In the genomic region with DNA sequence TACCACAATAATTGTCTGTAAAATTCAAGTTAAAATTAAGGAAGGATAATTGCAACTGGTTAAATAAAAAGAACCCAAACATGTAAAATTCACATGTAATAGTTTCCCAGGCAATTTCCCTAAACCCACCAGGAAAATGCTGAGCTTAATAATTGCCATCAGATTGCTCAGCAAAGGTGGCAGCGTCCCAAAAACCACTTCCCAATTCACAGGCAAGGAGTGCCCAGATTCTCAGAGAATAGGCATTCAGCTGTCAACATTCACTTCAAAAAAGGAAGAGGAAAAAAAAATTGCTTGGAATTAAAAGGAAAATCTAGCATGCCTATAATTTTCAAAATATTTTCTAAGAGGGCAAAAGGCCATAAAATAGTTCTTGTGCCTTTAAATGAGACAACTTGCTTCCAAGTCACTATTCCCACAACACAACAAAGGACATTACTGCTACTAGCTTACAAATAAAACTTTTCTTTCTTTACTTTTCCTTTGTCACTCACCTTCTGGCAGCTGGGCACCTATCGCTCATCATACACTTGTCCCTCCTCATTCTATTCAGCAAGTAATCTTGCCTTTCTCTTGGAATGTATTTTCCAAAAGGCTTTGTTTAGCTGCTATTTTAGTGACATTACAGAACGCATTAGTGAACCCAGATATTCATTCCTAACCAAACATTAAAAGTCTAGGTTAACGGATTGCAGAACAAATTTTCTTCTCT, we compare ENCODE assay signal across 11 cellular contexts. TPM values are rescaled to one million over a fixed set of nuclear protein-coding genes. Genes with fewer than 3 reads are reported as not detected.
DNase-seq lines count a peak whose midpoint lies in the region; ATAC-seq and TF ChIP-seq lines count a peak whose summit lies in the region.
"Had no signal": no experiment of that assay in that cellular context is flagged by ENCODE, and none has a peak within 500 bp of the region (broad histone marks: within the 10 kb centered on the region; RNA-seq: fewer than 3 reads in every experiment).

No MANE protein-coding gene starts in this region.

- TF ChIP-seq CTCF in BJ (IDR thresholded peaks at IDR 0.05; ENCODE audit: insufficient read depth, low read depth, low read length) = no peak
- TF ChIP-seq CTCF in fibroblast of mammary gland (conservative IDR thresholded peaks at IDR 0.05; ENCODE audit: control insufficient read depth, insufficient read depth, low read depth, low read length) = no peak
- no peak for TF ChIP-seq CTCF in osteoblast (IDR thresholded peaks at IDR 0.05; ENCODE audit: extremely low read depth, low read depth, low read length)
- TF ChIP-seq CTCF in GM13977 (IDR thresholded peaks at IDR 0.05; ENCODE audit: extremely low read depth, insufficient read depth, missing control alignments) = no peak

- H3K4me2 ChIP-seq in osteoblast (ENCODE audit: insufficient read depth, low read length) = peak overlapping the region; percentile 56

- peaks cover 21% of the 10 kb centered on the region for H3K4me1 ChIP-seq in osteoblast (ENCODE audit: insufficient read depth, low read length)

- DNase-seq in BJ (ENCODE audit: low read depth) (peak; percentile 64), RPMI7951 (ENCODE audit: low read depth) (peak; percentile 53), fibroblast of mammary gland (ENCODE audit: low read depth) (peak; percentile 74), osteoblast (ENCODE audit: insufficient read length, low spot score, missing footprints) (peak; percentile 72), NCI-H2196 (lab: John Stamatoyannopoulos, UW; ENCODE audit: unreplicated experiment) (no peak), NOMO-1 treated with dmso at 0.1 percent for 144 hours (lab: John Stamatoyannopoulos, UW; ENCODE audit: unreplicated experiment) (no peak), GM13977 (ENCODE audit: low spot score) (no peak)
- DNase-seq: activated CD4-positive, alpha-beta memory T cell treated with anti-CD3 and anti-CD28 coated beads, Interleukin-2, amount 10 ng/mL, durations not matched to agents 7 days and 5 days; activated naive CD4-positive, alpha-beta T cell treated with anti-CD3 and anti-CD28 coated beads, Interleukin-2, amount 50 U/mL, for 16 hours; Karpas-422 had no signal

- no peaks in the 10 kb centered on the region for H3K9me3 ChIP-seq in osteoblast (ENCODE audit: low read depth, low read length)

- H2AFZ ChIP-seq in osteoblast (ENCODE audit: low read length) = no peak overlapping the region

- H3K27me3 ChIP-seq in BJ (ENCODE audit: control insufficient read depth, insufficient read depth, low read length) (no peaks in the 10 kb centered on the region), osteoblast (ENCODE audit: insufficient read depth, low read length) (no peaks in the 10 kb centered on the region)

- H3K36me3 ChIP-seq in BJ (ENCODE audit: control insufficient read depth, insufficient read depth, low read length) = peaks cover 2% of the 10 kb centered on the region
- peaks cover 17% of the 10 kb centered on the region for H3K36me3 ChIP-seq in osteoblast (ENCODE audit: insufficient read depth, low read length)

- H3K4me3 ChIP-seq in BJ (ENCODE audit: low read depth, low read length) (no peak overlapping the region), fibroblast of mammary gland (ENCODE audit: control insufficient read depth, low read depth, low read length) (no peak overlapping the region), osteoblast (ENCODE audit: insufficient read depth, low read length) (peak overlapping the region; percentile 32)

- H3K27ac ChIP-seq in osteoblast (ENCODE audit: low read depth, low read length) = peak overlapping the region; percentile 67

- CTCF ChIA-PET in BJ (lab: Yijun Ruan, JAX) = interaction anchor here (0.7 to 2.9 kb wide), 5 partner anchors 8 to 611 kb away, joined by 3 to 16 read pairs (median 4); partner anchors contain the start of gene SRBD1

- in situ Hi-C loops in GM13977 (cut with MboI; ENCODE audit: low pct_unique_long_range_greater_than_20kb, low sequenced_read_pairs, unreplicated experiment) = no loop called here

- no peak for ATAC-seq in GM21825 (IDR thresholded peaks at IDR 0.05; ENCODE audit: unreplicated experiment)

- no peaks in the 10 kb centered on the region for H4K20me1 ChIP-seq in osteoblast (ENCODE audit: insufficient read depth, low read length)

- H3K79me2 ChIP-seq in osteoblast (ENCODE audit: insufficient read depth, low read length) = peaks cover 46% of the 10 kb centered on the region

- POLR2A ChIA-PET in BJ (lab: Charles Lee) = interaction anchor here (0.5 to 0.7 kb wide), 3 partner anchors 15 to 1425 kb away, joined by 3 to 11 read pairs (median 10); no protein-coding TSS in a partner anchor

RNA-seq across cellular contexts. Expression of gene SRBD1, which starts 15.2 kb away (rescaled TPM):
- polyA plus RNA-seq in BJ (2011; rRNA removed) = 2.7 and 6.6 TPM in 2 replicates
- polyA minus RNA-seq in BJ (2011; rRNA and poly(A)+ RNA removed) = 6.1 and 9.2 TPM in 2 replicates
- total RNA-seq in RPMI7951 (2014; rRNA removed; shearing (Covaris generic)) = 13.4 and 19.7 TPM in 2 replicates
- 17.4 and 22.1 TPM in 2 replicates for total RNA-seq in osteoblast

RNA-seq across cellular contexts. Expression of gene PRKCE, which starts 55.6 kb away (rescaled TPM):
- 17.1 and 19.7 TPM in 2 replicates for polyA plus RNA-seq in BJ (2011; rRNA removed)
- 31.5 and 34.1 TPM in 2 replicates for polyA minus RNA-seq in BJ (2011; rRNA and poly(A)+ RNA removed)
- total RNA-seq in RPMI7951 (2014; rRNA removed; shearing (Covaris generic)) = 28.2 and 30.2 TPM in 2 replicates
- total RNA-seq in osteoblast = 13.6 and 22.1 TPM in 2 replicates

Comparison
In these comparisons a context has a peak if more than half of its experiments do, and no peak if none do; other contexts are left out.
1. DNase-seq: peak in BJ (single experiment), RPMI7951 (single experiment), fibroblast of mammary gland (single experiment) and osteoblast (single experiment); none in NCI-H2196 (single experiment), NOMO-1 treated with dmso at 0.1 percent for 144 hours (single experiment) and GM13977 (single experiment).